In the genomic region with DNA sequence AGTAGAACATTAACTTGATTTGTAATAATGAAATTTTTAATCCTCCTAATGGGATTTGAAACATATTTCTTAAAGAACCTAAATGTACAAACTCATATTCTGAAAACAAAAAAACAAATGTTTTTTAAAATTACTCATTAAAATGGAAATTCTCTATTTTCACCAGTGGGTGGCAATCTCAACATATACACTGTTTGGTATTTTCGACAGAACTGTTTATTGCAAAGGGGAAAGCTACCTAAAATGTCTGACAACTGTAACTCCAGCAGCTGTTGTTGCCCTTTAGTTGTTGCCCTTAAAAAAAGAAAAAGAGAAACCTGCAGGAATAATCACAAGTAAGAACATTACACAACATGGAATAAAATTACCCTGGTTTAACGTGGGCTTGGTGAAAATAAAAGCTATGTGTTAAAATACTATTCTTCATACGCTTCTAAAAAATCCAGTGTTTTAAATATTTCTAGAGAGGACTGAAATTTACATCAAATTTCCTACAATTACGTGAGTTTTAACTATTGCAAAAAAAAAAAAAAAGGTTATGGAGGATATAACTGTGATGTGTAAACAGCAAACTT, we compare ENCODE assay signal across 8 cellular contexts. TPM values are rescaled to one million over a fixed set of nuclear protein-coding genes. Genes with fewer than 3 reads are reported as not detected.
DNase-seq lines count a peak whose midpoint lies in the region; ATAC-seq and TF ChIP-seq lines count a peak whose summit lies in the region.

No MANE protein-coding gene starts in this region.

- peaks cover 3% of the 10 kb centered on the region for H3K4me1 Mint-ChIP-seq in chondrocyte (ENCODE audit: low read depth)

- no peaks in the 10 kb centered on the region for H3K36me3 Mint-ChIP-seq in chondrocyte (ENCODE audit: low read depth)

- H3K4me3 Mint-ChIP-seq in chondrocyte (ENCODE audit: unreplicated experiment): no peak overlapping the region

- no peak for DNase-seq in AG09309 (ENCODE audit: low read depth)
- DNase-seq in NCI-H82 (lab: John Stamatoyannopoulos, UW): peak; percentile 41
- DNase-seq in chondrocyte (ENCODE audit: low spot score): no peak
- DNase-seq in medulla oblongata (ENCODE audit: extremely low spot score): peak; percentile 56
- DNase-seq in activated naive CD4-positive, alpha-beta T cell treated with anti-CD3 and anti-CD28 coated beads, Interleukin-2, amount 50 U/mL, for 16 hours: no peak
- no peak for DNase-seq in T-helper 9 cell

- no peaks in the 10 kb centered on the region for H3K9me3 Mint-ChIP-seq in chondrocyte (ENCODE audit: low read depth)

- H3K4me3 ChIP-seq in AG09309 (ENCODE audit: control insufficient read depth, low read depth, low read length): no peak overlapping the region

- peak; percentile 58 for TF ChIP-seq CTCF in AG09309 (IDR thresholded peaks at IDR 0.05; ENCODE audit: control insufficient read depth, insufficient read depth, low read depth, low read length, missing control alignments)
- peak; percentile 95 for TF ChIP-seq CTCF in chondrocyte (IDR thresholded peaks at IDR 0.05)

- ATAC-seq in GM18517 (IDR thresholded peaks at IDR 0.05; ENCODE audit: unreplicated experiment) (peak; percentile 88), HG03342 (IDR thresholded peaks at IDR 0.05; ENCODE audit: unreplicated experiment) (peak; percentile 92)

- H3K27ac Mint-ChIP-seq in chondrocyte (ENCODE audit: unreplicated experiment): no peak overlapping the region

- no peaks in the 10 kb centered on the region for H3K27me3 Mint-ChIP-seq in chondrocyte (ENCODE audit: low read depth)

RNA-seq across cellular contexts. Expression of gene COL1A2, which starts 54.5 kb away (rescaled TPM):
- total RNA-seq in chondrocyte: 11,901 to 12,433 TPM (median 12,302 TPM) in 3 replicates

Comparison
In these comparisons a context has a peak if more than half of its experiments do, and no peak if none do; other contexts are left out.
1. DNase-seq: peak in NCI-H82 (single experiment) and medulla oblongata (single experiment); none in AG09309 (single experiment), chondrocyte (single experiment), activated naive CD4-positive, alpha-beta T cell treated with anti-CD3 and anti-CD28 coated beads, Interleukin-2, amount 50 U/mL, for 16 hours (single experiment) and T-helper 9 cell (single experiment).